Comparison of ENCODE assay signal across 7 cellular contexts in genomic region chr13:55266644-55267043, GRCh38.
"Had no signal": no experiment of that assay in that cellular context is flagged by ENCODE, and none has a peak within 500 bp of the region (broad histone marks: within the 10 kb centered on the region; RNA-seq: fewer than 3 reads in every experiment).

No MANE protein-coding gene starts in this region.

- H3K36me3 Mint-ChIP-seq: IgD-negative memory B cell had no signal

- H3K9me3 ChIP-seq: HAP-1 had no signal

- H2AFZ ChIP-seq: GM23248 had no signal

- H3K27ac Mint-ChIP-seq: HFFc6, IgD-negative memory B cell had no signal

- DNase-seq: GM23248, HFFc6, KBM-7 had no signal

- H3K27me3 Mint-ChIP-seq: IgD-negative memory B cell had no signal

- H3K4me3 Mint-ChIP-seq: HFFc6, IgD-negative memory B cell had no signal

- H3K4me1 Mint-ChIP-seq: IgD-negative memory B cell had no signal

- H3K9ac ChIP-seq: GM23248, KMS-11 had no signal

- H3K36me3 ChIP-seq: HAP-1 had no signal

- H3K4me2 ChIP-seq: KMS-11 had no signal

- H3K27ac ChIP-seq: GM23248, HL-60, KMS-11 had no signal

- H3K4me3 ChIP-seq: GM23248, HAP-1 had no signal
